ENCODE assay signal across 8 cellular contexts in the genomic region with DNA sequence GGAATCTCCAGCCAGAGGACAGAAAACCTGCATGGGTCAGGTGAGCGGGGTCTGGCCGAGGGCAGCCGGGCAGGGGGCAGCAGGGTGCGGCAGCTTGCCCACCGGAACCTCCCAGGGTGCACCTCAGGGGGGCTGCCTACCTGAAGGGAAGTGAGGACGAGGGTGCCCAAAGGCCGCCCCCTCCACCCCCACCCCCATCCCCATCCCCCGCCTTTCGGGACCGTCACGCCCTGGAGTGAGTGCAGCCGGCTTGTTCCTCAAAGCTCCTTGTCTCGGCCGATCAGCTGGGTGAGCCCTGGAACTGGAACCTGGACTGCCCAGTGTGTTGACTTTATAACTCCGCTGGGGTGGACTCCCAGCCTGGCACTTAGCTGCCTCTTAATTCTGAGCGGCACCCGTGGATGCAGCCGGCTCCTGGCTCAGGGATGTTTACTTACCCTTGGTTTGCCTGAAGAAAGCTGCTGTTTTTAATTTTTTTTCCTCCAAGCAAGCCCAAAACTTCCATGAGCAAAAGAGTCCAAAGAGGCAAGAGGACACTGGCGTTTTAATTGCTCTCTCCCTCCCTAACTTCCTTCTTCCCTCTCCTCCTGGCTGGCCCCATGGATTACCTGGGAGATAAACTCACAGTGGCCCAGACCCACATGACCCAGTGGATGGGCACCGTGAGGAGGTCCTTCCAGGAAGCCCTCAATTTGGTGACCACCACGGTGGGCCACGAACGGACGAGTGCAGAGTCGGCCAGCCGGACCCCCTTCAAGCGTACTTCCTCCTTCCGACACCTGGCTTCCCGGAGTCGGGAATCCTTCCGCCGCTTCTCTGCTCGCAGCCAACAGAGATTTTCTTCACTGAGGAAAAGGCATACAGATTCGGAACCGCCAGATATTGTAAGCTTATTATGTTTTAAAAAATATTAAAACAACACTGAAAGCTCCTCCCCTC.
A peak's percentile ranks its signal among the peaks of the same experiment; 100 is the strongest.
DNase-seq lines count a peak whose midpoint lies in the region; ATAC-seq, FAIRE-seq and TF ChIP-seq lines count a peak whose summit lies in the region.

No MANE protein-coding gene starts in this region.

- POLR2A ChIA-PET in AG04450 (lab: Yijun Ruan, JAX) = no interaction called here

- H3K4me3 ChIP-seq in AG04450 (ENCODE audit: low read depth, low read length) (peak overlapping the region; percentile 55), HUES6 (ENCODE audit: low read depth, low read length) (peak overlapping the region; percentile 80), right lobe of liver (peak overlapping the region; percentile 50 to 91 (median 79))

- H3K27ac ChIP-seq in AG04450 (ENCODE audit: low read depth, low read length) (no peak overlapping the region), HUES6 (ENCODE audit: low read depth, low read length) (peak overlapping the region; percentile 7; the same call in 1 of the 2 replicates), caudate nucleus (ENCODE audit: low read depth, low read length) (peak overlapping the region; percentile 87), right lobe of liver (peak overlapping the region; percentile 65 to 97 (median 90)), temporal lobe (ENCODE audit: low read depth, low read length) (peak overlapping the region; percentile 72)

- H3K4me1 ChIP-seq in HUES6 (ENCODE audit: control insufficient read depth, insufficient read depth, low read length) (peaks cover 19% of the 10 kb centered on the region), right lobe of liver (peaks cover 0 to 34% (median 0%) of the 10 kb centered on the region in 4 donors)

- H3K27me3 ChIP-seq in AG04450 (ENCODE audit: control insufficient read depth, insufficient read depth, low read length) = peaks cover 6% of the 10 kb centered on the region
- no peaks in the 10 kb centered on the region for H3K27me3 ChIP-seq in HUES6 (ENCODE audit: control insufficient read depth, insufficient read depth, low read length)
- H3K27me3 ChIP-seq in right lobe of liver = no peaks in the 10 kb centered on the region

- CTCF ChIA-PET in AG04450 (lab: Charles Lee) = interaction anchor here (0.6 to 1.2 kb wide), 4 partner anchors 9 to 18 kb away, joined by 3 read pairs; no protein-coding TSS in a partner anchor

- H3K36me3 ChIP-seq in HUES6 (ENCODE audit: control insufficient read depth, insufficient read depth, low read length) (no peaks in the 10 kb centered on the region), right lobe of liver (no peaks in the 10 kb centered on the region)

- H3K9ac ChIP-seq in HUES6 (ENCODE audit: low read length) = peak overlapping the region; percentile 82

- TF ChIP-seq CTCF in AG04450 (IDR thresholded peaks at IDR 0.05; ENCODE audit: low read depth, low read length) (no peak), right lobe of liver (IDR thresholded peaks at IDR 0.05) (no peak), D721Med (IDR thresholded peaks at IDR 0.05; ENCODE audit: insufficient read depth, missing control alignments) (no peak)

- intact Hi-C loops in right lobe of liver (cut with DNase I) = loop anchor here in 1 of 2 donors (5.0 kb wide), 1 partner anchor 55 kb away; no protein-coding TSS in a partner anchor

- TF ChIP-seq POLR2A in right lobe of liver (IDR thresholded peaks at IDR 0.05) = no peak

- whole genome bisulfite sequencing in right lobe of liver (ENCODE audit: insufficient coverage, low coverage, low lambda C conversion rate, missing lambda C conversion rate) = 15% methylated on average over 23 of the region's 35 CpGs

- no peak for DNase-seq in AG04450 (ENCODE audit: low read depth, low spot score)
- DNase-seq in caudate nucleus (lab: John Stamatoyannopoulos, UW) = peak in 14 of 61 donors; percentile 20 to 59 (median 37)
- peak; percentile 41 to 83 (median 81) for DNase-seq in right lobe of liver
- DNase-seq in NCI-H1436 treated with DMSO at 0.1 percent for 48 hours (lab: John Stamatoyannopoulos, UW) = no peak
- no peak for DNase-seq in amniotic stem cell (lab: John Stamatoyannopoulos, UW)
- no peak for DNase-seq in D721Med (ENCODE audit: insufficient read length, low spot score)

- ATAC-seq in right lobe of liver = peak; percentile 13 to 51 (median 47)

- no peak for FAIRE-seq in D721Med (lab: Jason Lieb, UNC)

- H3K9me3 ChIP-seq in AG04450 (ENCODE audit: control insufficient read depth, insufficient read depth, low read length) (no peaks in the 10 kb centered on the region; the same call in 1 of the 2 replicates), HUES6 (ENCODE audit: control insufficient read depth, insufficient read depth, low read depth, low read length) (no peaks in the 10 kb centered on the region), right lobe of liver (no peaks in the 10 kb centered on the region)

Comparison
In these comparisons a context has a peak if more than half of its experiments do, and no peak if none do; other contexts are left out.
1. DNase-seq: peak in right lobe of liver (3 of 3); none in AG04450 (single experiment), NCI-H1436 treated with DMSO at 0.1 percent for 48 hours (single experiment), amniotic stem cell (single experiment) and D721Med (single experiment).
2. Peak in every context shown above with its lines, with median percentiles within 50 percentile points of each other: H3K4me3 ChIP-seq.